8 cellular contexts compared by ENCODE assay signal in genomic region chr1:111990026-111990877, GRCh38. TPM values are rescaled to one million over a fixed set of nuclear protein-coding genes. Genes with fewer than 3 reads are reported as not detected.
DNase-seq lines count a peak whose midpoint lies in the region; ATAC-seq, FAIRE-seq and TF ChIP-seq lines count a peak whose summit lies in the region.

No MANE protein-coding gene starts in this region.

- POLR2A ChIA-PET in K562 (lab: Yijun Ruan, JAX) = no interaction called here

- CTCF ChIA-PET in K562 (lab: Yijun Ruan, JAX; ENCODE audit: low intra/inter-chr PET ratio) = no interaction called here

- intact Hi-C loops in K562 (cut with micrococcal nuclease) = no loop called here

- in situ Hi-C loops in K562 (cut with MboI) = no loop called here

- no peaks in the 10 kb centered on the region for H3K36me3 ChIP-seq in BE2C
- H3K36me3 ChIP-seq in K562 (ENCODE audit: control insufficient read depth, insufficient read depth, low read length) = no peaks in the 10 kb centered on the region
- H3K36me3 ChIP-seq in kidney epithelial cell (ENCODE audit: control insufficient read depth, insufficient read depth, low read length) = no peaks in the 10 kb centered on the region

- ATAC-seq in K562 (no peak; the same call in 2 of the 3 replicates), HG03439 (IDR thresholded peaks at IDR 0.05; ENCODE audit: unreplicated experiment) (no peak), GM21529 (IDR thresholded peaks at IDR 0.05; ENCODE audit: unreplicated experiment) (no peak)
- peak; percentile 31 to 58 for ATAC-seq in stimulated activated naive B cell treated with anti-CD40 and anti-IgM and Interleukin-4, amounts not matched to agents 10 μg/mL and 1 μg/mL and 100 μg/mL, for 72 hours (replicated peaks)

- H3K27ac ChIP-seq in K562 (ENCODE audit: extremely low read depth, low read depth, low read length) = no peak overlapping the region

- TF ChIP-seq EP300 in K562 (IDR thresholded peaks at IDR 0.05; ENCODE audit: low read length) = no peak

- WGBS in K562 (ENCODE audit: insufficient coverage, low coverage, missing lambda C conversion rate) = 12% methylated on average over 46 of the region's 72 CpGs

- peaks cover 7 to 17% of the 10 kb centered on the region in 2 donors for H3K4me1 Mint-ChIP-seq in stimulated activated naive B cell treated with anti-CD40 and anti-IgM and Interleukin-4, amounts not matched to agents 10 μg/mL and 1 μg/mL and 100 μg/mL, for 72 hours

- H3K9me3 ChIP-seq in BE2C (no peaks in the 10 kb centered on the region), K562 (replicated peaks; ENCODE audit: control insufficient read depth, insufficient read depth, low read depth, low read length) (no peaks in the 10 kb centered on the region)

- no peak for FAIRE-seq in K562 (lab: Jason Lieb, UNC)

- H3K27me3 ChIP-seq in BE2C = peaks cover 71% of the 10 kb centered on the region
- peaks cover 30 to 66% of the 10 kb centered on the region in 2 experiments for H3K27me3 ChIP-seq in K562 (ENCODE audit: control insufficient read depth in 2 of 2, insufficient read depth in 2 of 2, low read length in 2 of 2)
- H3K27me3 ChIP-seq in kidney epithelial cell (ENCODE audit: control insufficient read depth, insufficient read depth, low read length) = peaks cover 55% of the 10 kb centered on the region

- no peaks in the 10 kb centered on the region for H3K79me2 ChIP-seq in K562 (ENCODE audit: control insufficient read depth, insufficient read depth, low read length)

- no peaks in the 10 kb centered on the region for H3K9me3 Mint-ChIP-seq in stimulated activated naive B cell treated with anti-CD40 and anti-IgM and Interleukin-4, amounts not matched to agents 10 μg/mL and 1 μg/mL and 100 μg/mL, for 72 hours

- H3K27me3 Mint-ChIP-seq in stimulated activated naive B cell treated with anti-CD40 and anti-IgM and Interleukin-4, amounts not matched to agents 10 μg/mL and 1 μg/mL and 100 μg/mL, for 72 hours = peaks cover 55 to 82% of the 10 kb centered on the region in 2 donors

- no TSS peak for BruUV-seq in K562 (replicated peaks; lab: Mats Ljungman, UMichigan)

- TF ChIP-seq CTCF in BE2C (IDR thresholded peaks at IDR 0.05; ENCODE audit: low read depth, low read length) (no peak), K562 (IDR thresholded peaks at IDR 0.05 in 2 of 3, conservative IDR thresholded peaks at IDR 0.05 in 1 of 3; ENCODE audit: insufficient read depth in 2 of 3, low read depth in 1 of 3, low read length in 3 of 3) (no peak), kidney epithelial cell (IDR thresholded peaks at IDR 0.05; ENCODE audit: insufficient read depth, low read length, poor library complexity, severe bottlenecking) (no peak)

- peak overlapping the region; percentile 72 to 82 for H3K4me3 Mint-ChIP-seq in stimulated activated naive B cell treated with anti-CD40 and anti-IgM and Interleukin-4, amounts not matched to agents 10 μg/mL and 1 μg/mL and 100 μg/mL, for 72 hours

- H3K4me1 ChIP-seq in BE2C (no peaks in the 10 kb centered on the region), K562 (replicated peaks in 1 of 2; ENCODE audit: control insufficient read depth in 2 of 2, insufficient read depth in 2 of 2, low read length in 2 of 2) (peaks cover 0 to 16% of the 10 kb centered on the region in 2 experiments; a peak in 1 of 5 replicates)

- no peaks in the 10 kb centered on the region for H3K9me1 ChIP-seq in K562 (ENCODE audit: control insufficient read depth, insufficient read depth, low read length)

- no peak overlapping the region for H3K9ac ChIP-seq in K562 (ENCODE audit: insufficient read depth in 1 of 2, low read depth in 2 of 2, low read length in 2 of 2)

- no peak for TF ChIP-seq RAD21 in K562 (CRISPR knock-in tag; conservative IDR thresholded peaks at IDR 0.05 in 1 of 2, IDR thresholded peaks at IDR 0.05 in 1 of 2)

- H4K20me1 ChIP-seq in K562 (replicated peaks; ENCODE audit: control insufficient read depth, insufficient read depth, low read length) = no peaks in the 10 kb centered on the region; the same call in none of the 2 replicates

- no peak overlapping the region for H2AFZ ChIP-seq in K562 (ENCODE audit: low read depth, low read length)

- H3K4me3 ChIP-seq in BE2C (ENCODE audit: low read depth, low read length) (peak overlapping the region; percentile 46), K562 (no peak overlapping the region), kidney epithelial cell (ENCODE audit: low read depth, low read length) (peak overlapping the region; percentile 22)

- no peaks in the 10 kb centered on the region for H3K36me3 Mint-ChIP-seq in stimulated activated naive B cell treated with anti-CD40 and anti-IgM and Interleukin-4, amounts not matched to agents 10 μg/mL and 1 μg/mL and 100 μg/mL, for 72 hours

- DNase-seq in BE2C (no peak), HuH-7.5 (ENCODE audit: low spot score) (peak; percentile 27), K562 (ENCODE audit: extremely low read depth in 1 of 4, low spot score in 3 of 4) (no peak), kidney epithelial cell (ENCODE audit: low read depth) (no peak), RKO (ENCODE audit: low spot score) (no peak)
- DNase-seq in stimulated activated naive B cell treated with anti-CD40 and anti-IgM and Interleukin-4, amounts not matched to agents 10 μg/mL and 1 μg/mL and 100 μg/mL, for 72 hours = no peak

- no peak for TF ChIP-seq POLR2A in K562 (conservative IDR thresholded peaks at IDR 0.05)

- H3K27ac Mint-ChIP-seq in stimulated activated naive B cell treated with anti-CD40 and anti-IgM and Interleukin-4, amounts not matched to agents 10 μg/mL and 1 μg/mL and 100 μg/mL, for 72 hours = no peak overlapping the region

- no peak overlapping the region for H3K4me2 ChIP-seq in K562 (ENCODE audit: insufficient read depth, low read length)

TF ChIP-seq in K562, 482 proteins besides CTCF, POLR2A, EP300 and RAD21:
- TF ChIP-seq MEF2D (tag; conservative IDR thresholded peaks at IDR 0.05; ENCODE audit: low read depth) = no peak
- TF ChIP-seq E2F3 (CRISPR knock-in tag; IDR thresholded peaks at IDR 0.05) = no peak
- TF ChIP-seq FUS (optimal IDR thresholded peaks at IDR 0.05; ENCODE audit: low read depth, low read length) = no peak
- TF ChIP-seq EGR1 (conservative IDR thresholded peaks at IDR 0.05) = 0 out of 2 replicates have a peak, but pooled peaks have one; percentile 5

RNA-seq across cellular contexts. Expression of gene KCND3, which starts 0.8 kb away (rescaled TPM):
- 1.2 TPM for polyA plus RNA-seq in BE2C (2012; ENCODE audit: insufficient read depth, insufficient read length, low read depth)
- total RNA-seq in K562 (2011; cell fraction: chromatin; rRNA removed; ENCODE audit: low replicate concordance) = not detected in 2 replicates
- total RNA-seq in K562 (2011; cell fraction: nucleolus; rRNA removed) = not detected in 2 replicates
- total RNA-seq in K562 (2011; cell fraction: nucleoplasm; rRNA removed) = not detected in 2 replicates
- not detected in 2 replicates for total RNA-seq in K562 (2014; rRNA removed)
- total RNA-seq in K562 (2014; rRNA removed; fragmentation: Illumina TruSeq; extraction: Trizol) = not detected in 2 replicates
- total RNA-seq in K562 (2015; rRNA removed; fragmentation: Illumina TruSeq; extraction: Trizol) = not detected in 2 replicates
- total RNA-seq in K562 (2021) = not detected in 2 replicates
- polyA plus RNA-seq in K562 (2011; rRNA removed) = not detected in 2 replicates
- polyA plus RNA-seq in K562 (2011; cell fraction: cytosol; rRNA removed) = not detected in 2 replicates
- polyA plus RNA-seq in K562 (2011; cell fraction: nucleus; rRNA removed) = not detected in 2 replicates
- 0.03 TPM in 1 of 2 replicates, not detected in the other for polyA plus RNA-seq in K562 (2012)
- polyA plus RNA-seq in K562 (2014; fragmentation: Illumina TruSeq; extraction: Trizol) = not detected in 2 replicates
- not detected for polyA plus RNA-seq in K562 (2014; fragmentation: Nextera tagmentation; extraction: Ambion mirVana)
- polyA plus RNA-seq in K562 (2014; rRNA removed) = not detected in 2 replicates
- not detected in 2 replicates for polyA minus RNA-seq in K562 (2011; rRNA and poly(A)+ RNA removed)
- polyA minus RNA-seq in K562 (2011; cell fraction: cytosol; rRNA and poly(A)+ RNA removed) = not detected in 2 replicates
- polyA minus RNA-seq in K562 (2011; cell fraction: nucleus; rRNA and poly(A)+ RNA removed) = not detected in 2 replicates
- total RNA-seq in kidney epithelial cell = under 0.01 TPM in 2 replicates

Comparison
In these comparisons a context has a peak if more than half of its experiments do, and no peak if none do; other contexts are left out.
1. ATAC-seq: peak in stimulated activated naive B cell treated with anti-CD40 and anti-IgM and Interleukin-4, amounts not matched to agents 10 μg/mL and 1 μg/mL and 100 μg/mL, for 72 hours (2 of 2); none in K562 (single experiment), HG03439 (single experiment) and GM21529 (single experiment).